Comparison of ENCODE assay signal across 15 cellular contexts in genomic region chr9:81627481-81627880, GRCh38.
DNase-seq lines count a peak whose midpoint lies in the region; ATAC-seq and TF ChIP-seq lines count a peak whose summit lies in the region.
"Had no signal": no experiment of that assay in that cellular context is flagged by ENCODE, and none has a peak within 500 bp of the region (broad histone marks: within the 10 kb centered on the region; RNA-seq: fewer than 3 reads in every experiment).

No MANE protein-coding gene starts in this region.

- 87 to 93% methylated on average over 3 of the region's 3 CpGs for WGBS in thyroid gland, 2 donors

- H3K4me3 ChIP-seq in thyroid gland (replicated peaks in 1 of 3) = no peak overlapping the region
- H3K4me3 ChIP-seq: K562, SJCRH30 had no signal

- H3K27ac ChIP-seq in RWPE1 (peak overlapping the region; percentile 43), foreskin keratinocyte (peak overlapping the region; percentile 79), thyroid gland (peak overlapping the region; percentile 15 to 49 (median 31))
- H3K27ac ChIP-seq: 22Rv1, SJCRH30 had no signal

- intact Hi-C loops in thyroid gland (cut with DNase I) = no loop called here

- CTCF ChIA-PET in RWPE1 (lab: Yijun Ruan, JAX) = no interaction called here

- DNase-seq in DMS 273 (lab: John Stamatoyannopoulos, UW; ENCODE audit: unreplicated experiment) (peak; percentile 3), DMS 273 treated with DMSO at 0.1 percent for 48 hours (lab: John Stamatoyannopoulos, UW) (no peak), RWPE1 (ENCODE audit: low spot score) (peak; percentile 30), foreskin keratinocyte (peak; percentile 67 to 79), thyroid gland (no peak), cerebellar nuclear complex (lab: John Stamatoyannopoulos, UW) (no peak)
- no peak for DNase-seq in activated CD8-positive, alpha-beta memory T cell treated with anti-CD3 and anti-CD28 coated beads, Interleukin-2, amount 50 U/mL, for 4 hours
- DNase-seq: HCEC 1CT, NCI-H1105 treated with DMSO at 0.1 percent for 48 hours, NCI-H1694, NCI-H510A, SJCRH30 had no signal

- no peaks in the 10 kb centered on the region for H3K9me3 ChIP-seq in thyroid gland
- H3K9me3 ChIP-seq: SJCRH30 had no signal

- ATAC-seq in foreskin keratinocyte (peak; percentile 53), GM19351 (IDR thresholded peaks at IDR 0.05; ENCODE audit: unreplicated experiment) (no peak)
- ATAC-seq: K562 had no signal

- peaks cover 40% of the 10 kb centered on the region for H3K4me1 ChIP-seq in foreskin keratinocyte
- H3K4me1 ChIP-seq in thyroid gland = peaks cover 15 to 22% of the 10 kb centered on the region in 2 donors
- H3K4me1 ChIP-seq: SJCRH30 had no signal

- no peak for TF ChIP-seq CTCF in RWPE1 (conservative IDR thresholded peaks at IDR 0.05; ENCODE audit: low read depth)
- TF ChIP-seq CTCF in foreskin keratinocyte (conservative IDR thresholded peaks at IDR 0.05) = no peak
- no peak for TF ChIP-seq CTCF in thyroid gland (IDR thresholded peaks at IDR 0.05)

- no peaks in the 10 kb centered on the region for H3K27me3 ChIP-seq in foreskin keratinocyte
- H3K27me3 ChIP-seq in thyroid gland = no peaks in the 10 kb centered on the region
- H3K27me3 ChIP-seq: SJCRH30 had no signal

- POLR2A ChIA-PET in RWPE1 (lab: Yijun Ruan, JAX; ENCODE audit: low non-redundant PET) = interaction anchor here (0.6 kb wide), 1 partner anchor 183 kb away, joined by 3 read pairs; no protein-coding TSS in a partner anchor

- TF ChIP-seq POLR2A in thyroid gland (IDR thresholded peaks at IDR 0.05) = no peak

- H3K36me3 ChIP-seq in thyroid gland = no peaks in the 10 kb centered on the region

Comparison
In these comparisons a context has a peak if more than half of its experiments do, and no peak if none do; other contexts are left out.
1. DNase-seq: peak in DMS 273 (single experiment), RWPE1 (single experiment) and foreskin keratinocyte (2 of 2); none in DMS 273 treated with DMSO at 0.1 percent for 48 hours (single experiment), thyroid gland (0 of 2), cerebellar nuclear complex (0 of 2) and activated CD8-positive, alpha-beta memory T cell treated with anti-CD3 and anti-CD28 coated beads, Interleukin-2, amount 50 U/mL, for 4 hours (single experiment).
2. Peak in every context shown above with its lines, with median percentiles within 50 percentile points of each other: H3K27ac ChIP-seq.